In genomic region chr3:32305477-32305876, GRCh38 we compare ENCODE assay signal across 17 cellular contexts.
DNase-seq lines count a peak whose midpoint lies in the region; ATAC-seq and TF ChIP-seq lines count a peak whose summit lies in the region.
"Had no signal": no experiment of that assay in that cellular context is flagged by ENCODE, and none has a peak within 500 bp of the region (broad histone marks: within the 10 kb centered on the region; RNA-seq: fewer than 3 reads in every experiment).

No MANE protein-coding gene starts in this region.

- H3K27me3 Mint-ChIP-seq in neural progenitor cell (ENCODE audit: insufficient read depth, low read depth), result peaks cover 7% of the 10 kb centered on the region

- H3K9me2 ChIP-seq in PC-3 (replicated peaks; ENCODE audit: low read length), result no peaks in the 10 kb centered on the region

- H3K4me2 ChIP-seq in BLaER1 treated with 17β-estradiol and CSF1 and Interleukin-3, amounts not matched to agents 10 nM and 100 nM, result peak overlapping the region; percentile 69 to 83 (median 75)
- H3K4me2 ChIP-seq in DND-41 (ENCODE audit: insufficient read depth, low read length) (no peak overlapping the region), neural progenitor cell (no peak overlapping the region), PC-3 (ENCODE audit: low read length) (no peak overlapping the region)
- H3K4me2 ChIP-seq: KMS-11, PC-9 had no signal

- TF ChIP-seq CTCF in DND-41 (IDR thresholded peaks at IDR 0.05; ENCODE audit: borderline replicate concordance, extremely low read depth, low read length, poor library complexity, severe bottlenecking) (no peak), cardiac fibroblast (IDR thresholded peaks at IDR 0.05; ENCODE audit: low read depth, low read length) (no peak), neural progenitor cell (IDR thresholded peaks at IDR 0.05) (no peak), PC-3 (conservative IDR thresholded peaks at IDR 0.05; ENCODE audit: low read depth, low read length) (no peak)

- H3K4me3 Mint-ChIP-seq in neural progenitor cell, result no peak overlapping the region
- H3K4me3 Mint-ChIP-seq: CD14-positive monocyte, HFFc6 had no signal

- no peak overlapping the region for H2AFZ ChIP-seq in DND-41 (ENCODE audit: low read depth, low read length)
- H2AFZ ChIP-seq in neural progenitor cell (replicated peaks), result no peak overlapping the region
- H2AFZ ChIP-seq in PC-3 (ENCODE audit: low read length), result no peak overlapping the region
- H2AFZ ChIP-seq: PC-9 had no signal

- no peaks in the 10 kb centered on the region for H3K27me3 ChIP-seq in BLaER1 treated with 17β-estradiol and CSF1 and Interleukin-3, amounts not matched to agents 10 nM and 100 nM
- H3K27me3 ChIP-seq in DND-41 (ENCODE audit: insufficient read depth, low read length, poor library complexity), result no peaks in the 10 kb centered on the region
- no peaks in the 10 kb centered on the region for H3K27me3 ChIP-seq in neural progenitor cell
- H3K27me3 ChIP-seq in PC-3 (ENCODE audit: low read length), result no peaks in the 10 kb centered on the region

- H3K4me1 ChIP-seq in BLaER1 treated with 17β-estradiol and CSF1 and Interleukin-3, amounts not matched to agents 10 nM and 100 nM, result peaks cover 45 to 73% (median 58%) of the 10 kb centered on the region in 10 experiments
- H3K4me1 ChIP-seq in DND-41 (ENCODE audit: insufficient read depth, low read length) (peaks cover 47% of the 10 kb centered on the region), neural progenitor cell (peaks cover 46% of the 10 kb centered on the region), PC-3 (ENCODE audit: insufficient read depth, low read length) (no peaks in the 10 kb centered on the region)

- peaks cover 2% of the 10 kb centered on the region for H3K9me3 Mint-ChIP-seq in neural progenitor cell
- H3K9me3 Mint-ChIP-seq: HFFc6 had no signal

- POLR2A ChIA-PET in PC-3 (lab: Charles Lee; ENCODE audit: unreplicated experiment), result no interaction called here

- H3K36me3 Mint-ChIP-seq in neural progenitor cell, result no peaks in the 10 kb centered on the region
- H3K36me3 Mint-ChIP-seq: CD14-positive monocyte had no signal

- H3K4me3 ChIP-seq in BLaER1 treated with 17β-estradiol and CSF1 and Interleukin-3, amounts not matched to agents 10 nM and 100 nM, result no peak overlapping the region; a peak in 1 of 20 replicates
- no peak overlapping the region for H3K4me3 ChIP-seq in DND-41 (ENCODE audit: low read depth in 1 of 2, low read length in 2 of 2)
- H3K4me3 ChIP-seq in cardiac fibroblast (replicated peaks in 1 of 2; ENCODE audit: low read depth in 2 of 2, low read length in 2 of 2), result no peak overlapping the region
- no peak overlapping the region for H3K4me3 ChIP-seq in neural progenitor cell
- H3K4me3 ChIP-seq in PC-3 (ENCODE audit: low read length), result no peak overlapping the region
- H3K4me3 ChIP-seq: PC-9 had no signal

- peaks cover 29% of the 10 kb centered on the region for H3K4me1 Mint-ChIP-seq in neural progenitor cell

- intact Hi-C loops in PC-3 (cut with micrococcal nuclease), result no loop called here

- BruUV-seq in PC-3 (replicated peaks; lab: Mats Ljungman, UMichigan), result no TSS peak

- H3K27ac Mint-ChIP-seq in neural progenitor cell, result no peak overlapping the region
- H3K27ac Mint-ChIP-seq: HFFc6 had no signal

- no peaks in the 10 kb centered on the region for H3K9me3 ChIP-seq in BLaER1 treated with 17β-estradiol and CSF1 and Interleukin-3, amounts not matched to agents 10 nM and 100 nM (replicated peaks in 1 of 11)
- H3K9me3 ChIP-seq in DND-41 (ENCODE audit: insufficient read depth, low read length, severe bottlenecking) (no peaks in the 10 kb centered on the region), neural progenitor cell (ENCODE audit: low read depth) (no peaks in the 10 kb centered on the region), PC-3 (ENCODE audit: low read length) (no peaks in the 10 kb centered on the region)

- H4K20me1 ChIP-seq in BLaER1 treated with 17β-estradiol and CSF1 and Interleukin-3, amounts not matched to agents 10 nM and 100 nM, result no peaks in the 10 kb centered on the region; a peak in 1 of 22 replicates
- H4K20me1 ChIP-seq in DND-41 (ENCODE audit: insufficient read depth, low read length) (no peaks in the 10 kb centered on the region), neural progenitor cell (ENCODE audit: low read depth) (no peaks in the 10 kb centered on the region), PC-3 (ENCODE audit: low read length) (no peaks in the 10 kb centered on the region)

- H3F3A ChIP-seq in neural progenitor cell (ENCODE audit: low read depth), result peaks cover 18% of the 10 kb centered on the region
- H3F3A ChIP-seq in PC-3 (ENCODE audit: low read length, unreplicated experiment), result no peaks in the 10 kb centered on the region

- H3K79me2 ChIP-seq in DND-41 (ENCODE audit: insufficient read depth, low read length) (no peaks in the 10 kb centered on the region; the same call in 1 of the 2 replicates), neural progenitor cell (ENCODE audit: low read depth) (no peaks in the 10 kb centered on the region), PC-3 (ENCODE audit: low read length) (no peaks in the 10 kb centered on the region)

- no peaks in the 10 kb centered on the region for H3K36me3 ChIP-seq in BLaER1 treated with 17β-estradiol and CSF1 and Interleukin-3, amounts not matched to agents 10 nM and 100 nM
- H3K36me3 ChIP-seq in DND-41 (ENCODE audit: insufficient read depth, low read length) (no peaks in the 10 kb centered on the region), neural progenitor cell (no peaks in the 10 kb centered on the region), PC-3 (ENCODE audit: low read depth, low read length) (no peaks in the 10 kb centered on the region)

- peak overlapping the region in 9 of 11 experiments; percentile 16 to 67 (median 50); a peak in 16 of 22 replicates for H3K27ac ChIP-seq in BLaER1 treated with 17β-estradiol and CSF1 and Interleukin-3, amounts not matched to agents 10 nM and 100 nM
- H3K27ac ChIP-seq in DND-41 (ENCODE audit: low read length), result peak overlapping the region; percentile 19; the same call in 1 of the 2 replicates
- H3K27ac ChIP-seq in neural progenitor cell, result no peak overlapping the region
- H3K27ac ChIP-seq in PC-3 (ENCODE audit: low read length), result no peak overlapping the region
- H3K27ac ChIP-seq: KMS-11, PC-9 had no signal

- DNase-seq in DND-41, result no peak
- DNase-seq in cardiac fibroblast (ENCODE audit: low read depth in 2 of 2), result peak; percentile 17 to 76
- DNase-seq in renal cortical epithelial cell (ENCODE audit: low read depth), result peak; percentile 30
- no peak for DNase-seq in neural progenitor cell (ENCODE audit: low spot score)
- no peak for DNase-seq in NCI-H345 treated with DMSO at 0.1 percent for 48 hours (lab: John Stamatoyannopoulos, UW; ENCODE audit: unreplicated experiment)
- DNase-seq in PC-3, result no peak
- DNase-seq: ACHN, GDM1, HFFc6, NCI-H1436, NCI-H1930, NCI-H226, NCI-H524 treated with DMSO at 0.1 percent for 48 hours, PC-9 had no signal

- CTCF ChIA-PET in PC-3 (lab: Charles Lee), result no interaction called here

- H3K9ac ChIP-seq in BLaER1 treated with 17β-estradiol and CSF1 and Interleukin-3, amounts not matched to agents 10 nM and 100 nM, result peak overlapping the region in 5 of 11 experiments; percentile 5 to 60 (median 24); a peak in 7 of 22 replicates
- H3K9ac ChIP-seq in DND-41 (ENCODE audit: low read depth, low read length), result no peak overlapping the region
- H3K9ac ChIP-seq in neural progenitor cell, result no peak overlapping the region
- no peak overlapping the region for H3K9ac ChIP-seq in PC-3 (ENCODE audit: low read length)
- H3K9ac ChIP-seq: KMS-11 had no signal

- ATAC-seq in DND-41 (ENCODE audit: insufficient read depth, low read depth) (no peak), PC-3 (no peak)

Comparison
In these comparisons a context has a peak if more than half of its experiments do, and no peak if none do; other contexts are left out.
1. H3K27ac ChIP-seq: peak in BLaER1 treated with 17β-estradiol and CSF1 and Interleukin-3, amounts not matched to agents 10 nM and 100 nM (9 of 11) and DND-41 (single experiment); none in neural progenitor cell (single experiment) and PC-3 (single experiment).
2. H3K4me2 ChIP-seq: peak in BLaER1 treated with 17β-estradiol and CSF1 and Interleukin-3, amounts not matched to agents 10 nM and 100 nM (11 of 11); none in DND-41 (single experiment), neural progenitor cell (single experiment) and PC-3 (single experiment).
3. DNase-seq: peak in cardiac fibroblast (2 of 2) and renal cortical epithelial cell (single experiment); none in DND-41 (single experiment), neural progenitor cell (single experiment), NCI-H345 treated with DMSO at 0.1 percent for 48 hours (single experiment) and PC-3 (single experiment).